ENCODE assay signal across 39 cellular contexts in genomic region chr3:97530689-97531088, GRCh38.
"Had no signal": no experiment of that assay in that cellular context is flagged by ENCODE, and none has a peak within 500 bp of the region (broad histone marks: within the 10 kb centered on the region; RNA-seq: fewer than 3 reads in every experiment).

No MANE protein-coding gene starts in this region.

- H3K36me3 ChIP-seq: ascending aorta, cardiac muscle cell had no signal

- H3K9me3 Mint-ChIP-seq: activated B cell treated with CpG ODN at 0.5 μM for 24 hours; activated CD4-positive, alpha-beta memory T cell treated with anti-CD3 and anti-CD28 coated beads for 36 hours; activated CD4-positive, alpha-beta T cell treated with anti-CD3 and anti-CD28 coated beads, Interleukin-2, amount 10 ng/mL, durations not matched to agents 24 days and 14 days; activated CD8-positive, alpha-beta T cell treated with anti-CD3 and anti-CD28 coated beads for 36 hours; activated naive CD4-positive, alpha-beta T cell treated with anti-CD3 and anti-CD28 coated beads for 36 hours; activated naive CD4-positive, alpha-beta T cell treated with anti-CD3 and anti-CD28 coated beads, Interleukin-2, amount 50 U/mL, for 24 hours; activated naive CD8-positive, alpha-beta T cell treated with anti-CD3 and anti-CD28 coated beads, Interleukin-2, amount 10 ng/mL, durations not matched to agents 7 days and 5 days; activated naive CD8-positive, alpha-beta T cell treated with anti-CD3 and anti-CD28 coated beads, Interleukin-2, amount 50 U/mL, for 24 hours; activated T-cell treated with anti-CD3 and anti-CD28 coated beads, Interleukin-2, amount 50 U/mL, for 4 hours; activated T-cell treated with anti-CD3 and anti-CD28 coated beads, Interleukin-2, amount 50 U/mL, for 72 hours; activated T-helper 1 cell treated with anti-CD3 and anti-CD28 coated beads, Interleukin-12 subunit alpha, Interleukin-12 subunit beta, Interleukin-2, Interleukin-4 antibody, amounts not matched to agents 30 ng/mL and 10 ng/mL and 1 ng/mL, durations not matched to agents 14 hours and 24 hours and 36 hours; activated T-helper 17 cell treated with anti-CD3 and anti-CD28 coated beads, Interleukin-2, amount 50 U/mL, for 72 hours; brain; central memory CD8-positive, alpha-beta T cell; T-helper 1 cell treated with Interleukin-12 subunit alpha and Interleukin-12 subunit beta and Interleukin-4 antibody, amounts not matched to agents 30 μg/mL and 1 μg/mL, for 36 hours; T-helper 2 cell treated with Interferon-gamma antibody and Interleukin-4, amounts not matched to agents 5 μg/mL and 100 μg/mL, for 36 hours had no signal

- H3K4me1 ChIP-seq: ascending aorta had no signal

- ATAC-seq: activated CD8-positive, alpha-beta T cell treated with anti-CD3 and anti-CD28 coated beads for 36 hours; activated naive CD8-positive, alpha-beta T cell treated with anti-CD3 and anti-CD28 coated beads, Interleukin-2, amount 50 U/mL, for 24 hours; activated T-cell treated with anti-CD3 and anti-CD28 coated beads, Interleukin-2, amount 50 U/mL, for 4 hours; activated T-cell treated with anti-CD3 and anti-CD28 coated beads, Interleukin-2, amount 50 U/mL, for 72 hours; activated T-helper 17 cell treated with anti-CD3 and anti-CD28 coated beads, Interleukin-2, amount 50 U/mL, for 72 hours had no signal

- H3K4me3 Mint-ChIP-seq: activated B cell treated with CpG ODN at 0.5 μM for 24 hours; activated CD4-positive, alpha-beta memory T cell treated with anti-CD3 and anti-CD28 coated beads for 36 hours; activated CD4-positive, alpha-beta T cell treated with anti-CD3 and anti-CD28 coated beads, Interleukin-2, amount 10 ng/mL, durations not matched to agents 24 days and 14 days; activated CD8-positive, alpha-beta T cell treated with anti-CD3 and anti-CD28 coated beads for 36 hours; activated naive CD4-positive, alpha-beta T cell treated with anti-CD3 and anti-CD28 coated beads for 36 hours; activated naive CD4-positive, alpha-beta T cell treated with anti-CD3 and anti-CD28 coated beads, Interleukin-2, amount 50 U/mL, for 24 hours; activated naive CD8-positive, alpha-beta T cell; activated naive CD8-positive, alpha-beta T cell treated with anti-CD3 and anti-CD28 coated beads, Interleukin-2, amount 10 ng/mL, durations not matched to agents 7 days and 5 days; activated naive CD8-positive, alpha-beta T cell treated with anti-CD3 and anti-CD28 coated beads, Interleukin-2, amount 50 U/mL, for 24 hours; activated T-cell treated with anti-CD3 and anti-CD28 coated beads, Interleukin-2, amount 50 U/mL, for 4 hours; activated T-cell treated with anti-CD3 and anti-CD28 coated beads, Interleukin-2, amount 50 U/mL, for 72 hours; activated T-helper 1 cell treated with anti-CD3 and anti-CD28 coated beads, Interleukin-12 subunit alpha, Interleukin-12 subunit beta, Interleukin-2, Interleukin-4 antibody, amounts not matched to agents 30 ng/mL and 10 ng/mL and 1 ng/mL, durations not matched to agents 14 hours and 24 hours and 36 hours; activated T-helper 17 cell treated with anti-CD3 and anti-CD28 coated beads, Interleukin-2, amount 50 U/mL, for 72 hours; brain; central memory CD8-positive, alpha-beta T cell; T-helper 1 cell treated with Interleukin-12 subunit alpha and Interleukin-12 subunit beta and Interleukin-4 antibody, amounts not matched to agents 30 μg/mL and 1 μg/mL, for 36 hours; T-helper 2 cell treated with Interferon-gamma antibody and Interleukin-4, amounts not matched to agents 5 μg/mL and 100 μg/mL, for 36 hours had no signal

- H3K36me3 Mint-ChIP-seq: activated CD4-positive, alpha-beta memory T cell treated with anti-CD3 and anti-CD28 coated beads for 36 hours; activated naive CD4-positive, alpha-beta T cell treated with anti-CD3 and anti-CD28 coated beads, Interleukin-2, amount 50 U/mL, for 24 hours; activated naive CD8-positive, alpha-beta T cell; activated naive CD8-positive, alpha-beta T cell treated with anti-CD3 and anti-CD28 coated beads, Interleukin-2, amount 10 ng/mL, durations not matched to agents 7 days and 5 days; brain had no signal

- H3K4me1 Mint-ChIP-seq: activated B cell treated with CpG ODN at 0.5 μM for 24 hours; activated CD4-positive, alpha-beta T cell treated with anti-CD3 and anti-CD28 coated beads, Interleukin-2, amount 10 ng/mL, durations not matched to agents 24 days and 14 days; activated naive CD4-positive, alpha-beta T cell treated with anti-CD3 and anti-CD28 coated beads, Interleukin-2, amount 50 U/mL, for 24 hours; activated naive CD8-positive, alpha-beta T cell treated with anti-CD3 and anti-CD28 coated beads, Interleukin-2, amount 10 ng/mL, durations not matched to agents 7 days and 5 days; activated naive CD8-positive, alpha-beta T cell treated with anti-CD3 and anti-CD28 coated beads, Interleukin-2, amount 50 U/mL, for 24 hours; activated T-helper 17 cell treated with anti-CD3 and anti-CD28 coated beads, Interleukin-2, amount 50 U/mL, for 72 hours; brain; central memory CD8-positive, alpha-beta T cell had no signal

- H3K4me3 ChIP-seq: ascending aorta, cardiac muscle cell had no signal

- DNase-seq: activated B cell treated with CpG ODN at 0.5 μM for 24 hours; activated CD4-positive, alpha-beta memory T cell treated with anti-CD3 and anti-CD28 coated beads for 36 hours; activated CD4-positive, alpha-beta T cell treated with anti-CD3 and anti-CD28 coated beads for 4 hours; activated CD4-positive, alpha-beta T cell treated with anti-CD3 and anti-CD28 coated beads, Interleukin-2, amount 10 ng/mL, durations not matched to agents 24 days and 14 days; activated CD4-positive, alpha-beta T cell treated with anti-CD3 and anti-CD28 coated beads, Interleukin-2, amount 50 U/mL, for 1 hour; activated CD4-positive, alpha-beta T cell treated with anti-CD3 and anti-CD28 coated beads, Interleukin-2, amount 50 U/mL, for 4 hours; activated CD4-positive, CD25-positive, alpha-beta regulatory T cell treated with anti-CD3 and anti-CD28 coated beads, Interleukin-2, amount 50 U/mL, for 72 hours; activated CD8-positive, alpha-beta memory T cell treated with anti-CD3 and anti-CD28 coated beads, Interleukin-2, amount 50 U/mL, for 4 hours; activated CD8-positive, alpha-beta T cell treated with anti-CD3 and anti-CD28 coated beads for 36 hours; activated effector memory CD4-positive, alpha-beta T cell treated with anti-CD3 and anti-CD28 coated beads, Interleukin-2, amount 50 U/mL, for 16 hours; activated gamma-delta T cell treated with Interleukin-2 at 50 U/mL for 16 hours; activated naive CD4-positive, alpha-beta T cell; activated naive CD4-positive, alpha-beta T cell treated with anti-CD3 and anti-CD28 coated beads for 36 hours; activated naive CD8-positive, alpha-beta T cell treated with anti-CD3 and anti-CD28 coated beads, Interleukin-2, amount 10 ng/mL, durations not matched to agents 7 days and 5 days; activated naive CD8-positive, alpha-beta T cell treated with anti-CD3 and anti-CD28 coated beads, Interleukin-2, amount 50 U/mL, for 24 hours; activated T-cell treated with anti-CD3 and anti-CD28 coated beads for 4 hours; activated T-cell treated with anti-CD3 and anti-CD28 coated beads, Interleukin-2, amount 50 U/mL, for 1 hour; activated T-cell treated with anti-CD3 and anti-CD28 coated beads, Interleukin-2, amount 50 U/mL, for 4 hours; activated T-cell treated with anti-CD3 and anti-CD28 coated beads, Interleukin-2, amount 50 U/mL, for 72 hours; amygdala; anterior cingulate cortex; caudate nucleus; cerebellar nuclear complex; T-helper 1 cell; T-helper 2 cell; T-helper 9 cell had no signal

- FAIRE-seq: bronchial epithelial cell, TTC549 had no signal

- H3K27me3 ChIP-seq: ascending aorta, cardiac muscle cell had no signal

- H3K9me3 ChIP-seq: ascending aorta had no signal

- H3K27ac ChIP-seq: ascending aorta, cardiac muscle cell, VCaP had no signal

- H3K27ac Mint-ChIP-seq: activated B cell treated with CpG ODN at 0.5 μM for 24 hours; activated CD4-positive, alpha-beta memory T cell treated with anti-CD3 and anti-CD28 coated beads for 36 hours; activated CD4-positive, alpha-beta T cell treated with anti-CD3 and anti-CD28 coated beads, Interleukin-2, amount 10 ng/mL, durations not matched to agents 24 days and 14 days; activated CD8-positive, alpha-beta T cell treated with anti-CD3 and anti-CD28 coated beads for 36 hours; activated naive CD4-positive, alpha-beta T cell treated with anti-CD3 and anti-CD28 coated beads for 36 hours; activated naive CD4-positive, alpha-beta T cell treated with anti-CD3 and anti-CD28 coated beads, Interleukin-2, amount 50 U/mL, for 24 hours; activated naive CD8-positive, alpha-beta T cell; activated naive CD8-positive, alpha-beta T cell treated with anti-CD3 and anti-CD28 coated beads, Interleukin-2, amount 10 ng/mL, durations not matched to agents 7 days and 5 days; activated naive CD8-positive, alpha-beta T cell treated with anti-CD3 and anti-CD28 coated beads, Interleukin-2, amount 50 U/mL, for 24 hours; activated T-cell treated with anti-CD3 and anti-CD28 coated beads, Interleukin-2, amount 50 U/mL, for 72 hours; activated T-helper 1 cell treated with anti-CD3 and anti-CD28 coated beads, Interleukin-12 subunit alpha, Interleukin-12 subunit beta, Interleukin-2, Interleukin-4 antibody, amounts not matched to agents 30 ng/mL and 10 ng/mL and 1 ng/mL, durations not matched to agents 14 hours and 24 hours and 36 hours; activated T-helper 17 cell treated with anti-CD3 and anti-CD28 coated beads, Interleukin-2, amount 50 U/mL, for 72 hours; brain; T-helper 1 cell treated with Interleukin-12 subunit alpha and Interleukin-12 subunit beta and Interleukin-4 antibody, amounts not matched to agents 30 μg/mL and 1 μg/mL, for 36 hours; T-helper 2 cell treated with Interferon-gamma antibody and Interleukin-4, amounts not matched to agents 5 μg/mL and 100 μg/mL, for 36 hours had no signal

- H3K27me3 Mint-ChIP-seq: activated B cell treated with CpG ODN at 0.5 μM for 24 hours; activated CD4-positive, alpha-beta memory T cell treated with anti-CD3 and anti-CD28 coated beads for 36 hours; activated CD4-positive, alpha-beta T cell treated with anti-CD3 and anti-CD28 coated beads, Interleukin-2, amount 10 ng/mL, durations not matched to agents 24 days and 14 days; activated CD8-positive, alpha-beta T cell treated with anti-CD3 and anti-CD28 coated beads for 36 hours; activated naive CD4-positive, alpha-beta T cell treated with anti-CD3 and anti-CD28 coated beads, Interleukin-2, amount 50 U/mL, for 24 hours; activated naive CD8-positive, alpha-beta T cell; activated naive CD8-positive, alpha-beta T cell treated with anti-CD3 and anti-CD28 coated beads, Interleukin-2, amount 10 ng/mL, durations not matched to agents 7 days and 5 days; activated naive CD8-positive, alpha-beta T cell treated with anti-CD3 and anti-CD28 coated beads, Interleukin-2, amount 50 U/mL, for 24 hours; activated T-helper 17 cell treated with anti-CD3 and anti-CD28 coated beads, Interleukin-2, amount 50 U/mL, for 72 hours; central memory CD8-positive, alpha-beta T cell had no signal
